Comparison of ENCODE assay signal across 14 cellular contexts in the genomic region with DNA sequence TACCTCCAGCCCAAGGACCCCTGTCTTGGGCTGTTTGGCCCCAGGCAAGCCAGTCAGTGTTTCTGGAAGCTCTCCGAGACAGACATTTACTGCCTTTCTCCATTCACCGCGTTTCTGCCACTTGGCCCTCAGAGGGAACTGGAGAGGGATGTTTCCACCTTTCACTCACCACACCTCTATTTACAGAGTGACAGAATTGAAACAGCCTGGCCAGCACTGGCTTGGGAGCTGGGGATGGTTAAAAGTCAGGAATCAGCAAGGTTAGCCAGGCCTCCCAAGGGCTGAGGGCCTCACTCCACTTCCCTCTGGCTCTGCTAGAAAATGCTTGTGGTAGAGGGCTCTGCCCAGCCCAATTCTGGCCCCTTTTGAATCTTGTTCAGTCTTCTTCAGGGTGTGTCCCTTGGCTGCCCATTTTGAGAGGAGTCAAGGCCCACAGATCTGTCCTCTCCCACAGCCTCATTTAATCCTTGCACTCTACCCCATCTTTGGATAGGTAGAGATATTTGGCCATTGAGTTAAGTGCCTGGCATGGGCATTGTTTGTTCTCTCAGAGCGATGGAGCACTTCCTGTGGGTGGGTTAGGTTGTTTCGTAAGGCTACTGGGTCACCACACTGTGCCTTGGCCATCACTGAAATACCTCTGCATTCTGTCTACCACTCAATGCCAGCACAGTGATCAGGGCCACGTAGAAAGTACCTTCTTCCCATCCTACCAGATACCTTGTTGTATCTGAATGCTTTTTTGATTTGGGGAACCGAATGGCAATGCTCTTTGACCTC.
DNase-seq lines count a peak whose midpoint lies in the region; ATAC-seq and TF ChIP-seq lines count a peak whose summit lies in the region.
"Had no signal": no experiment of that assay in that cellular context is flagged by ENCODE, and none has a peak within 500 bp of the region (broad histone marks: within the 10 kb centered on the region; RNA-seq: fewer than 3 reads in every experiment).

No MANE protein-coding gene starts in this region.

- TF ChIP-seq POLR2A in testis (IDR thresholded peaks at IDR 0.05) (no peak), uterus (IDR thresholded peaks at IDR 0.05) (no peak)

- peaks cover 59% of the 10 kb centered on the region for H3K4me1 ChIP-seq in PC-3 (ENCODE audit: insufficient read depth, low read length)
- peaks cover 43% of the 10 kb centered on the region for H3K4me1 ChIP-seq in testis
- no peaks in the 10 kb centered on the region for H3K4me1 ChIP-seq in uterus

- no peak for TF ChIP-seq CTCF in activated CD8-positive, alpha-beta T cell treated with anti-CD3 and anti-CD28 coated beads for 36 hours (IDR thresholded peaks at IDR 0.05)
- TF ChIP-seq CTCF in PC-3 (conservative IDR thresholded peaks at IDR 0.05; ENCODE audit: low read depth, low read length) (no peak), testis (IDR thresholded peaks at IDR 0.05) (no peak), GM10248 (IDR thresholded peaks at IDR 0.05; ENCODE audit: control extremely low read depth, extremely low read depth, low read depth, missing control alignments) (no peak), uterus (IDR thresholded peaks at IDR 0.05) (no peak)

- POLR2A ChIA-PET in activated CD8-positive, alpha-beta T cell treated with anti-CD3 and anti-CD28 coated beads, Interleukin-2, amount 10 ng/mL, durations not matched to agents 7 days and 5 days (lab: Charles Lee), result no interaction called here
- POLR2A ChIA-PET in activated CD8-positive, alpha-beta T cell treated with anti-CD3 and anti-CD28 coated beads for 36 hours (lab: Charles Lee), result no interaction called here
- POLR2A ChIA-PET in PC-3 (lab: Charles Lee; ENCODE audit: unreplicated experiment), result interaction anchor here (0.7 to 1.2 kb wide), 2 partner anchors 54 to 66 kb away, joined by 4 to 5 read pairs; no protein-coding TSS in a partner anchor
- POLR2A ChIA-PET in GM10248 (lab: Yijun Ruan, JAX), result no interaction called here

- intact Hi-C loops in activated CD8-positive, alpha-beta T cell treated with anti-CD3 and anti-CD28 coated beads for 36 hours (cut with micrococcal nuclease), result no loop called here
- intact Hi-C loops in PC-3 (cut with micrococcal nuclease) (loop anchor here (1.0 kb wide), 1 partner anchor 65 kb away; no protein-coding TSS in a partner anchor), testis (cut with DNase I; ENCODE audit: low total_unique reads) (loop anchor here (10.0 kb wide), 1 partner anchor 115 kb away; the partner anchor contains the start of gene MICAL2), uterus (cut with DNase I; ENCODE audit: low total_unique reads) (no loop called here)

- no peaks in the 10 kb centered on the region for H3K79me2 ChIP-seq in PC-3 (ENCODE audit: low read length)

- CTCF ChIA-PET in activated CD8-positive, alpha-beta T cell treated with anti-CD3 and anti-CD28 coated beads, Interleukin-2, amount 10 ng/mL, durations not matched to agents 7 days and 5 days (lab: Charles Lee), result no interaction called here
- CTCF ChIA-PET in activated CD8-positive, alpha-beta T cell treated with anti-CD3 and anti-CD28 coated beads for 36 hours (lab: Charles Lee), result no interaction called here
- CTCF ChIA-PET in PC-3 (lab: Charles Lee) (no interaction called here), GM10248 (lab: Yijun Ruan, JAX) (interaction anchor here (0.7 kb wide), 1 partner anchor 185 kb away, joined by 3 read pairs; no protein-coding TSS in a partner anchor)

- peak overlapping the region; percentile 49 for H3K4me2 ChIP-seq in PC-3 (ENCODE audit: low read length)

- H3K9me3 ChIP-seq in PC-3 (ENCODE audit: low read length), result no peaks in the 10 kb centered on the region
- no peaks in the 10 kb centered on the region for H3K9me3 ChIP-seq in testis
- no peaks in the 10 kb centered on the region for H3K9me3 ChIP-seq in uterus

- H3K9me2 ChIP-seq in PC-3 (replicated peaks; ENCODE audit: low read length), result no peaks in the 10 kb centered on the region

- no peaks in the 10 kb centered on the region for H3F3A ChIP-seq in PC-3 (ENCODE audit: low read length, unreplicated experiment)

- no peak for DNase-seq in activated CD8-positive, alpha-beta T cell treated with anti-CD3 and anti-CD28 coated beads, Interleukin-2, amount 10 ng/mL, durations not matched to agents 7 days and 5 days
- DNase-seq in activated CD8-positive, alpha-beta T cell treated with anti-CD3 and anti-CD28 coated beads for 36 hours, result no peak
- peak; percentile 82 for DNase-seq in PC-3
- no peak for DNase-seq in immature natural killer cell
- DNase-seq in testis, result no peak
- no peak for DNase-seq in GM10248 (ENCODE audit: extremely low spot score)
- DNase-seq in uterus, result no peak
- DNase-seq in NCI-H146 (lab: John Stamatoyannopoulos, UW), result no peak
- DNase-seq: activated CD4-positive, alpha-beta T cell treated with anti-CD3 and anti-CD28 coated beads for 1 hour; DMS79 treated with DMSO at 0.1 percent for 48 hours; NCI-H187; NCI-H526 treated with DMSO at 0.1 percent for 48 hours; T-helper 1 cell had no signal

- peaks cover 66% of the 10 kb centered on the region for H3K36me3 Mint-ChIP-seq in activated CD8-positive, alpha-beta T cell treated with anti-CD3 and anti-CD28 coated beads, Interleukin-2, amount 10 ng/mL, durations not matched to agents 7 days and 5 days (ENCODE audit: low read depth)
- H3K36me3 Mint-ChIP-seq in activated CD8-positive, alpha-beta T cell treated with anti-CD3 and anti-CD28 coated beads for 36 hours (ENCODE audit: low read depth), result peaks cover 72% of the 10 kb centered on the region
- peaks cover 25 to 69% (median 33%) of the 10 kb centered on the region in 3 donors for H3K36me3 Mint-ChIP-seq in immature natural killer cell
- H3K36me3 Mint-ChIP-seq: stimulated activated memory B cell treated with anti-CD40 and anti-IgM and Interleukin-4, amounts not matched to agents 10 μg/mL and 1 μg/mL and 100 μg/mL, for 72 hours had no signal

- BruUV-seq in PC-3 (replicated peaks; lab: Mats Ljungman, UMichigan), result TSS peak; percentile 77

- no peaks in the 10 kb centered on the region for H3K9me3 Mint-ChIP-seq in activated CD8-positive, alpha-beta T cell treated with anti-CD3 and anti-CD28 coated beads, Interleukin-2, amount 10 ng/mL, durations not matched to agents 7 days and 5 days (ENCODE audit: insufficient read depth)
- H3K9me3 Mint-ChIP-seq in activated CD8-positive, alpha-beta T cell treated with anti-CD3 and anti-CD28 coated beads for 36 hours, result peaks cover 2% of the 10 kb centered on the region
- no peaks in the 10 kb centered on the region for H3K9me3 Mint-ChIP-seq in immature natural killer cell
- H3K9me3 Mint-ChIP-seq: stimulated activated memory B cell treated with anti-CD40 and anti-IgM and Interleukin-4, amounts not matched to agents 10 μg/mL and 1 μg/mL and 100 μg/mL, for 72 hours had no signal

- no peak overlapping the region for H2AFZ ChIP-seq in PC-3 (ENCODE audit: low read length)

- H3K27me3 ChIP-seq in PC-3 (ENCODE audit: low read length) (no peaks in the 10 kb centered on the region), testis (no peaks in the 10 kb centered on the region), uterus (no peaks in the 10 kb centered on the region)

- H3K4me1 Mint-ChIP-seq in activated CD8-positive, alpha-beta T cell treated with anti-CD3 and anti-CD28 coated beads, Interleukin-2, amount 10 ng/mL, durations not matched to agents 7 days and 5 days (ENCODE audit: low read depth), result peaks cover 22% of the 10 kb centered on the region
- H3K4me1 Mint-ChIP-seq in activated CD8-positive, alpha-beta T cell treated with anti-CD3 and anti-CD28 coated beads for 36 hours (ENCODE audit: low read depth), result peaks cover 16% of the 10 kb centered on the region
- peaks cover 32 to 35% of the 10 kb centered on the region in 2 donors for H3K4me1 Mint-ChIP-seq in immature natural killer cell

- H3K4me3 Mint-ChIP-seq in activated CD8-positive, alpha-beta T cell treated with anti-CD3 and anti-CD28 coated beads, Interleukin-2, amount 10 ng/mL, durations not matched to agents 7 days and 5 days, result no peak overlapping the region
- no peak overlapping the region for H3K4me3 Mint-ChIP-seq in activated CD8-positive, alpha-beta T cell treated with anti-CD3 and anti-CD28 coated beads for 36 hours
- no peak overlapping the region for H3K4me3 Mint-ChIP-seq in immature natural killer cell
- H3K4me3 Mint-ChIP-seq: stimulated activated memory B cell treated with anti-CD40 and anti-IgM and Interleukin-4, amounts not matched to agents 10 μg/mL and 1 μg/mL and 100 μg/mL, for 72 hours had no signal

- H3K36me3 ChIP-seq in PC-3 (ENCODE audit: low read depth, low read length), result peaks cover 51% of the 10 kb centered on the region
- H3K36me3 ChIP-seq in testis (ENCODE audit: low read depth, missing control alignments), result no peaks in the 10 kb centered on the region
- no peaks in the 10 kb centered on the region for H3K36me3 ChIP-seq in uterus

- ATAC-seq in activated CD8-positive, alpha-beta T cell treated with anti-CD3 and anti-CD28 coated beads, Interleukin-2, amount 10 ng/mL, durations not matched to agents 7 days and 5 days, result no peak
- no peak for ATAC-seq in activated CD8-positive, alpha-beta T cell treated with anti-CD3 and anti-CD28 coated beads for 36 hours
- ATAC-seq in PC-3, result peak; percentile 79
- ATAC-seq: stimulated activated memory B cell treated with anti-CD40 and anti-IgM and Interleukin-4, amounts not matched to agents 10 μg/mL and 1 μg/mL and 100 μg/mL, for 72 hours had no signal

- 88% methylated on average over 7 of the region's 7 CpGs for WGBS in testis, 2 donors

- H3K27me3 Mint-ChIP-seq in activated CD8-positive, alpha-beta T cell treated with anti-CD3 and anti-CD28 coated beads, Interleukin-2, amount 10 ng/mL, durations not matched to agents 7 days and 5 days (ENCODE audit: low read depth), result no peaks in the 10 kb centered on the region
- no peaks in the 10 kb centered on the region for H3K27me3 Mint-ChIP-seq in activated CD8-positive, alpha-beta T cell treated with anti-CD3 and anti-CD28 coated beads for 36 hours
- peaks cover 3 to 10% (median 3%) of the 10 kb centered on the region in 3 donors for H3K27me3 Mint-ChIP-seq in immature natural killer cell (ENCODE audit: low read depth in 3 of 3)

- peak overlapping the region; percentile 56 for H3K27ac Mint-ChIP-seq in activated CD8-positive, alpha-beta T cell treated with anti-CD3 and anti-CD28 coated beads, Interleukin-2, amount 10 ng/mL, durations not matched to agents 7 days and 5 days
- no peak overlapping the region for H3K27ac Mint-ChIP-seq in activated CD8-positive, alpha-beta T cell treated with anti-CD3 and anti-CD28 coated beads for 36 hours
- H3K27ac Mint-ChIP-seq in immature natural killer cell, result peak overlapping the region; percentile 20 to 67 (median 61)
- H3K27ac Mint-ChIP-seq: stimulated activated memory B cell treated with anti-CD40 and anti-IgM and Interleukin-4, amounts not matched to agents 10 μg/mL and 1 μg/mL and 100 μg/mL, for 72 hours had no signal

- H3K27ac ChIP-seq in PC-3 (ENCODE audit: low read length) (peak overlapping the region; percentile 97), testis (peak overlapping the region; percentile 5 to 60), uterus (no peak overlapping the region)

- H3K4me3 ChIP-seq in PC-3 (ENCODE audit: low read length) (no peak overlapping the region), testis (no peak overlapping the region), uterus (no peak overlapping the region)

- peak overlapping the region; percentile 77 for H3K9ac ChIP-seq in PC-3 (ENCODE audit: low read length)

- H4K20me1 ChIP-seq in PC-3 (ENCODE audit: low read length), result no peaks in the 10 kb centered on the region

Comparison
In these comparisons a context has a peak if more than half of its experiments do, and no peak if none do; other contexts are left out.
1. H3K27ac ChIP-seq: peak in PC-3 (single experiment) and testis (2 of 2); none in uterus (0 of 2).
2. intact Hi-C loops: an anchor here in PC-3 (1.0 kb wide) and testis (10.0 kb wide); none called in activated CD8-positive, alpha-beta T cell treated with anti-CD3 and anti-CD28 coated beads for 36 hours and uterus.